In the genomic region with DNA sequence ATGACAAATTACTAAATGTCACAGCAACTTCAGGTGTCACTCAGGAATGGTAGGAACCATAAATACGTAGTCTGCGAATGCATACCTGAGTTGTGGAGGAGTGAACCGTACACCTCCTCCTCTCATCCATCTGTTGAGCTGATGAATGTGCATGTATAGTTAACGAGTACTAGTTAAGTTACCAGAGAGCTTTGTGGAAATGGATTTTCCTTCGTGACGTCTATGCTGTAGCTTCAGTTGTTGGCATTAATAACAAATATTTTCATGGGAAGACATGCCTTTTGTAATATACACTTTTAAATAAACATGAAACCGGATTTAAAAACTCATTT, we compare ENCODE assay signal across 13 cellular contexts. TPM values are rescaled to one million over a fixed set of nuclear protein-coding genes. Genes with fewer than 3 reads are reported as not detected.
DNase-seq lines count a peak whose midpoint lies in the region; ATAC-seq and TF ChIP-seq lines count a peak whose summit lies in the region.
"Had no signal": no experiment of that assay in that cellular context is flagged by ENCODE, and none has a peak within 500 bp of the region (broad histone marks: within the 10 kb centered on the region; RNA-seq: fewer than 3 reads in every experiment).

No MANE protein-coding gene starts in this region.

- H3K4me1 Mint-ChIP-seq in activated T-cell treated with anti-CD3 and anti-CD28 coated beads, Interleukin-2, amount 50 U/mL, for 4 hours (ENCODE audit: low read depth) = peaks cover 58% of the 10 kb centered on the region
- H3K4me1 Mint-ChIP-seq in T-helper 17 cell = peaks cover 35% of the 10 kb centered on the region
- H3K4me1 Mint-ChIP-seq in chondrocyte (ENCODE audit: low read depth) = peaks cover 14% of the 10 kb centered on the region
- H3K4me1 Mint-ChIP-seq in stimulated activated naive B cell treated with anti-CD40 and anti-IgM and Interleukin-4, amounts not matched to agents 10 μg/mL and 1 μg/mL and 100 μg/mL, for 72 hours = peaks cover 30 to 50% of the 10 kb centered on the region in 2 donors
- H3K4me1 Mint-ChIP-seq: brain had no signal

- no peaks in the 10 kb centered on the region for H3K27me3 Mint-ChIP-seq in activated T-cell treated with anti-CD3 and anti-CD28 coated beads, Interleukin-2, amount 50 U/mL, for 4 hours (ENCODE audit: low read depth)
- H3K27me3 Mint-ChIP-seq in T-helper 17 cell (no peaks in the 10 kb centered on the region), chondrocyte (ENCODE audit: low read depth) (no peaks in the 10 kb centered on the region)
- H3K27me3 Mint-ChIP-seq in stimulated activated naive B cell treated with anti-CD40 and anti-IgM and Interleukin-4, amounts not matched to agents 10 μg/mL and 1 μg/mL and 100 μg/mL, for 72 hours = no peaks in the 10 kb centered on the region

- H3K4me1 ChIP-seq in HAP-1 = no peaks in the 10 kb centered on the region

- peaks cover 13% of the 10 kb centered on the region for H3K36me3 Mint-ChIP-seq in activated T-cell treated with anti-CD3 and anti-CD28 coated beads, Interleukin-2, amount 50 U/mL, for 4 hours (ENCODE audit: insufficient read depth)
- H3K36me3 Mint-ChIP-seq in T-helper 17 cell (ENCODE audit: low read depth) (peaks cover 2% of the 10 kb centered on the region), chondrocyte (ENCODE audit: low read depth) (no peaks in the 10 kb centered on the region)
- H3K36me3 Mint-ChIP-seq in stimulated activated naive B cell treated with anti-CD40 and anti-IgM and Interleukin-4, amounts not matched to agents 10 μg/mL and 1 μg/mL and 100 μg/mL, for 72 hours = peaks cover 13 to 21% of the 10 kb centered on the region in 2 donors

- H3K9me3 ChIP-seq in T-helper 17 cell (ENCODE audit: control insufficient read depth, low read length, poor library complexity, severe bottlenecking) (no peaks in the 10 kb centered on the region), HAP-1 (no peaks in the 10 kb centered on the region)

- no peak for TF ChIP-seq CTCF in chondrocyte (IDR thresholded peaks at IDR 0.05)
- TF ChIP-seq CTCF in foreskin fibroblast (IDR thresholded peaks at IDR 0.05; ENCODE audit: low read depth, low read length) = no peak

- DNase-seq in activated T-cell treated with anti-CD3 and anti-CD28 coated beads, Interleukin-2, amount 50 U/mL, for 4 hours = no peak
- DNase-seq in activated T-cell treated with anti-CD3 and anti-CD28 coated beads, Interleukin-2, amount 50 U/mL, for 1 hour = no peak
- DNase-seq in T-helper 17 cell (no peak), chondrocyte (ENCODE audit: low spot score) (no peak), MV-4-11 (lab: John Stamatoyannopoulos, UW) (no peak), foreskin fibroblast (no peak), HAP-1 (ENCODE audit: low spot score in 2 of 2) (no peak)
- DNase-seq in stimulated activated naive B cell treated with anti-CD40 and anti-IgM and Interleukin-4, amounts not matched to agents 10 μg/mL and 1 μg/mL and 100 μg/mL, for 72 hours = no peak
- DNase-seq: activated naive CD4-positive, alpha-beta T cell; cortex of kidney; DMS79 treated with DMSO at 0.1 percent for 48 hours; NCI-H345 had no signal

- in situ Hi-C loops in HAP-1 (cut with MboI; ENCODE audit: low sequenced_read_pairs) = no loop called here

- no peak overlapping the region for H3K4me3 ChIP-seq in foreskin fibroblast (ENCODE audit: low read depth in 1 of 2, low read length in 2 of 2)
- H3K4me3 ChIP-seq in HAP-1 = no peak overlapping the region

- no peaks in the 10 kb centered on the region for H3K27me3 ChIP-seq in HAP-1 (ENCODE audit: low read depth)

- peak overlapping the region; percentile 79 for H3K27ac Mint-ChIP-seq in T-helper 17 cell
- H3K27ac Mint-ChIP-seq in chondrocyte (ENCODE audit: unreplicated experiment) = peak overlapping the region; percentile 60
- peak overlapping the region; percentile 72 for H3K27ac Mint-ChIP-seq in stimulated activated naive B cell treated with anti-CD40 and anti-IgM and Interleukin-4, amounts not matched to agents 10 μg/mL and 1 μg/mL and 100 μg/mL, for 72 hours
- H3K27ac Mint-ChIP-seq: brain had no signal

- ATAC-seq in activated T-cell treated with anti-CD3 and anti-CD28 coated beads, Interleukin-2, amount 50 U/mL, for 4 hours = no peak
- no peak for ATAC-seq in T-helper 17 cell
- ATAC-seq in stimulated activated naive B cell treated with anti-CD40 and anti-IgM and Interleukin-4, amounts not matched to agents 10 μg/mL and 1 μg/mL and 100 μg/mL, for 72 hours (replicated peaks) = no peak

- H3K36me3 ChIP-seq in HAP-1 (replicated peaks) = no peaks in the 10 kb centered on the region

- H3K9me3 Mint-ChIP-seq in activated T-cell treated with anti-CD3 and anti-CD28 coated beads, Interleukin-2, amount 50 U/mL, for 4 hours = no peaks in the 10 kb centered on the region
- H3K9me3 Mint-ChIP-seq in chondrocyte (ENCODE audit: low read depth) = no peaks in the 10 kb centered on the region
- peaks cover 0 to 4% of the 10 kb centered on the region in 2 donors for H3K9me3 Mint-ChIP-seq in stimulated activated naive B cell treated with anti-CD40 and anti-IgM and Interleukin-4, amounts not matched to agents 10 μg/mL and 1 μg/mL and 100 μg/mL, for 72 hours

- H3K4me3 Mint-ChIP-seq in activated T-cell treated with anti-CD3 and anti-CD28 coated beads, Interleukin-2, amount 50 U/mL, for 4 hours = peak overlapping the region; percentile 35
- peak overlapping the region; percentile 80 for H3K4me3 Mint-ChIP-seq in T-helper 17 cell
- H3K4me3 Mint-ChIP-seq in chondrocyte (ENCODE audit: unreplicated experiment) = no peak overlapping the region
- H3K4me3 Mint-ChIP-seq in stimulated activated naive B cell treated with anti-CD40 and anti-IgM and Interleukin-4, amounts not matched to agents 10 μg/mL and 1 μg/mL and 100 μg/mL, for 72 hours = peak overlapping the region in 1 of 2 donors; percentile 57
- H3K4me3 Mint-ChIP-seq: brain had no signal

RNA-seq across cellular contexts. Expression of a gene that starts 16.4 kb away (rescaled TPM):
- 10 to 100 TPM; 10.0 to 13.5 (median 11.8) TPM for total RNA-seq in activated T-cell treated with anti-CD3 and anti-CD28 coated beads, Interleukin-2, amount 50 U/mL, for 4 hours
- 10 to 100 TPM; 36.6 to 45.2 TPM for total RNA-seq in T-helper 17 cell
- total RNA-seq in chondrocyte = 10.0 to 16.7 TPM (median 15.4 TPM) in 3 replicates
